1 cellular context compared by ENCODE assay signal in the genomic region with DNA sequence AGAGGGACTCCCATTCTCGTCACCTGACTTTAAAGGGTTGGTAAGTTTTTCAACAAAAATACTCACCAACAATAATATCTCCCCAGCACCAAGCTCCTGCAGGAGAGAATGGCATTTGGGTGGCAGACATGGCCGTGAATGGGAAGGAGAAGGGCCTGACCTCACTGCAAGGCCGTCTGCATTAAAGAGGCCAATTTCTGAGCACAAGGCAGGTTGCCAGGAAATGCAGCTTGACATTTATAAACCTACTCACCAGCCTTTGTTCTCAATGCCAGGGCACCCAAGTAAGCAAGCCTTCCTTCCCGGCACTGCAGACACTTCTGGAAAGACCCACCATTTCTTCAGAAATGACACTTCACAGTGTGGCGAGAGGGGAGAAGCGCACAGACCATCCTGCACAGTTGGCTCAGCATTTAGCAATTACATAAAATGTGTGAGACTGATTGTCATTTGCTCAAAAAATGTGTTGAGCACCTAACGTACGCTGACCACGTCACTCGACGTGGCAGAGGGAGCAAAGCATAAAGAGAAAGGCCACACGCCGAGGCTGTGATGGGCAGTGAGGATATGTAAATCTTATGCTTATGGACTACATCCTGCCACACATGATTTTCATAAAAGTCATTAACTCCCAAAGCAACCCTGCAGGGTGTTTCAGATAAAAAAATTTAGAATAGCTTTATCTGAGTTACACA.
TF ChIP-seq lines count a peak whose summit lies in the region.

No MANE protein-coding gene starts in this region.

TF ChIP-seq in HepG2, 621 proteins besides CTCF, POLR2A, EP300 and RAD21 (continued from another document):
- TF ChIP-seq, protein P1, sequence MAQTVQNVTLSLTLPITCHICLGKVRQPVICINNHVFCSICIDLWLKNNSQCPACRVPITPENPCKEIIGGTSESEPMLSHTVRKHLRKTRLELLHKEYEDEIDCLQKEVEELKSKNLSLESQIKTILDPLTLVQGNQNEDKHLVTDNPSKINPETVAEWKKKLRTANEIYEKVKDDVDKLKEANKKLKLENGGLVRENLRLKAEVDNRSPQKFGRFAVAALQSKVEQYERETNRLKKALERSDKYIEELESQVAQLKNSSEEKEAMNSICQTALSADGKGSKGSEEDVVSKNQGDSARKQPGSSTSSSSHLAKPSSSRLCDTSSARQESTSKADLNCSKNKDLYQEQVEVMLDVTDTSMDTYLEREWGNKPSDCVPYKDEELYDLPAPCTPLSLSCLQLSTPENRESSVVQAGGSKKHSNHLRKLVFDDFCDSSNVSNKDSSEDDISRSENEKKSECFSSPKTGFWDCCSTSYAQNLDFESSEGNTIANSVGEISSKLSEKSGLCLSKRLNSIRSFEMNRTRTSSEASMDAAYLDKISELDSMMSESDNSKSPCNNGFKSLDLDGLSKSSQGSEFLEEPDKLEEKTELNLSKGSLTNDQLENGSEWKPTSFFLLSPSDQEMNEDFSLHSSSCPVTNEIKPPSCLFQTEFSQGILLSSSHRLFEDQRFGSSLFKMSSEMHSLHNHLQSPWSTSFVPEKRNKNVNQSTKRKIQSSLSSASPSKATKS (CRISPR knock-in tag; IDR thresholded peaks at IDR 0.05) = no peak
- TF ChIP-seq ZNF138 (CRISPR knock-in tag; IDR thresholded peaks at IDR 0.05; ENCODE audit: low read depth) = no peak
- TF ChIP-seq, protein P2, sequence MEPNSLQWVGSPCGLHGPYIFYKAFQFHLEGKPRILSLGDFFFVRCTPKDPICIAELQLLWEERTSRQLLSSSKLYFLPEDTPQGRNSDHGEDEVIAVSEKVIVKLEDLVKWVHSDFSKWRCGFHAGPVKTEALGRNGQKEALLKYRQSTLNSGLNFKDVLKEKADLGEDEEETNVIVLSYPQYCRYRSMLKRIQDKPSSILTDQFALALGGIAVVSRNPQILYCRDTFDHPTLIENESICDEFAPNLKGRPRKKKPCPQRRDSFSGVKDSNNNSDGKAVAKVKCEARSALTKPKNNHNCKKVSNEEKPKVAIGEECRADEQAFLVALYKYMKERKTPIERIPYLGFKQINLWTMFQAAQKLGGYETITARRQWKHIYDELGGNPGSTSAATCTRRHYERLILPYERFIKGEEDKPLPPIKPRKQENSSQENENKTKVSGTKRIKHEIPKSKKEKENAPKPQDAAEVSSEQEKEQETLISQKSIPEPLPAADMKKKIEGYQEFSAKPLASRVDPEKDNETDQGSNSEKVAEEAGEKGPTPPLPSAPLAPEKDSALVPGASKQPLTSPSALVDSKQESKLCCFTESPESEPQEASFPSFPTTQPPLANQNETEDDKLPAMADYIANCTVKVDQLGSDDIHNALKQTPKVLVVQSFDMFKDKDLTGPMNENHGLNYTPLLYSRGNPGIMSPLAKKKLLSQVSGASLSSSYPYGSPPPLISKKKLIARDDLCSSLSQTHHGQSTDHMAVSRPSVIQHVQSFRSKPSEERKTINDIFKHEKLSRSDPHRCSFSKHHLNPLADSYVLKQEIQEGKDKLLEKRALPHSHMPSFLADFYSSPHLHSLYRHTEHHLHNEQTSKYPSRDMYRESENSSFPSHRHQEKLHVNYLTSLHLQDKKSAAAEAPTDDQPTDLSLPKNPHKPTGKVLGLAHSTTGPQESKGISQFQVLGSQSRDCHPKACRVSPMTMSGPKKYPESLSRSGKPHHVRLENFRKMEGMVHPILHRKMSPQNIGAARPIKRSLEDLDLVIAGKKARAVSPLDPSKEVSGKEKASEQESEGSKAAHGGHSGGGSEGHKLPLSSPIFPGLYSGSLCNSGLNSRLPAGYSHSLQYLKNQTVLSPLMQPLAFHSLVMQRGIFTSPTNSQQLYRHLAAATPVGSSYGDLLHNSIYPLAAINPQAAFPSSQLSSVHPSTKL (CRISPR knock-in tag; IDR thresholded peaks at IDR 0.05) = no peak
- no peak for TF ChIP-seq TMF1 (CRISPR knock-in tag; IDR thresholded peaks at IDR 0.05; ENCODE audit: low read depth)
- TF ChIP-seq, protein P3, sequence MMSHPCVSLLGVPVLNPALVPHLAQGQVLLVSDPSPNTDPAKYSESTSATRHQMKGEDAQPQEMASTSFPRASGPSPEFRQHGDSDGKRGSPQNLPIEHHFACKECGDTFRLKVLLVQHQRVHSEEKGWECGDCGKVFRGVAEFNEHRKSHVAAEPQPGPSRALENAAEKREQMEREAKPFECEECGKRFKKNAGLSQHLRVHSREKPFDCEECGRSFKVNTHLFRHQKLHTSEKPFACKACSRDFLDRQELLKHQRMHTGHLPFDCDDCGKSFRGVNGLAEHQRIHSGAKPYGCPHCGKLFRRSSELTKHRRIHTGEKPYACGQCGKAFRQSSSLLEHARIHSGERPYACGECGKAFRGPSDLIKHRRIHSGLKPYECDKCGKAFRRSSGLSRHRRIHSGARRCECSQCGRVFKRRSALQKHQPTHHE (CRISPR knock-in tag; IDR thresholded peaks at IDR 0.05; ENCODE audit: borderline replicate concordance) = no peak
- no peak for TF ChIP-seq RARG (CRISPR knock-in tag; IDR thresholded peaks at IDR 0.05; ENCODE audit: low read depth)
- TF ChIP-seq KDM5A (IDR thresholded peaks at IDR 0.05; ENCODE audit: borderline replicate concordance, low read length) = no peak
- no peak for TF ChIP-seq ZSCAN30 (CRISPR knock-in tag; IDR thresholded peaks at IDR 0.05)
- TF ChIP-seq ZNF749 (CRISPR knock-in tag; IDR thresholded peaks at IDR 0.05; ENCODE audit: borderline replicate concordance) = no peak
- TF ChIP-seq ZIK1 (CRISPR knock-in tag; IDR thresholded peaks at IDR 0.05; ENCODE audit: borderline replicate concordance, low read depth) = no peak
- no peak for TF ChIP-seq NR3C1 (CRISPR knock-in tag; IDR thresholded peaks at IDR 0.05)
- no peak for TF ChIP-seq JARID2 (CRISPR knock-in tag; IDR thresholded peaks at IDR 0.05; ENCODE audit: insufficient replicate concordance)
- TF ChIP-seq JUN (CRISPR knock-in tag; IDR thresholded peaks at IDR 0.05) = no peak
- TF ChIP-seq, protein P4, sequence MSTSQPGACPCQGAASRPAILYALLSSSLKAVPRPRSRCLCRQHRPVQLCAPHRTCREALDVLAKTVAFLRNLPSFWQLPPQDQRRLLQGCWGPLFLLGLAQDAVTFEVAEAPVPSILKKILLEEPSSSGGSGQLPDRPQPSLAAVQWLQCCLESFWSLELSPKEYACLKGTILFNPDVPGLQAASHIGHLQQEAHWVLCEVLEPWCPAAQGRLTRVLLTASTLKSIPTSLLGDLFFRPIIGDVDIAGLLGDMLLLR (CRISPR knock-in tag; IDR thresholded peaks at IDR 0.05) = no peak
- TF ChIP-seq, protein P5, sequence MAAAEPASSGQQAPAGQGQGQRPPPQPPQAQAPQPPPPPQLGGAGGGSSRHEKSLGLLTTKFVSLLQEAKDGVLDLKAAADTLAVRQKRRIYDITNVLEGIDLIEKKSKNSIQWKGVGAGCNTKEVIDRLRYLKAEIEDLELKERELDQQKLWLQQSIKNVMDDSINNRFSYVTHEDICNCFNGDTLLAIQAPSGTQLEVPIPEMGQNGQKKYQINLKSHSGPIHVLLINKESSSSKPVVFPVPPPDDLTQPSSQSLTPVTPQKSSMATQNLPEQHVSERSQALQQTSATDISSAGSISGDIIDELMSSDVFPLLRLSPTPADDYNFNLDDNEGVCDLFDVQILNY (CRISPR knock-in tag; conservative IDR thresholded peaks at IDR 0.05) = no peak
TF ChIP-seq in HepG2: peak in this region for 0.
